In the genomic region with DNA sequence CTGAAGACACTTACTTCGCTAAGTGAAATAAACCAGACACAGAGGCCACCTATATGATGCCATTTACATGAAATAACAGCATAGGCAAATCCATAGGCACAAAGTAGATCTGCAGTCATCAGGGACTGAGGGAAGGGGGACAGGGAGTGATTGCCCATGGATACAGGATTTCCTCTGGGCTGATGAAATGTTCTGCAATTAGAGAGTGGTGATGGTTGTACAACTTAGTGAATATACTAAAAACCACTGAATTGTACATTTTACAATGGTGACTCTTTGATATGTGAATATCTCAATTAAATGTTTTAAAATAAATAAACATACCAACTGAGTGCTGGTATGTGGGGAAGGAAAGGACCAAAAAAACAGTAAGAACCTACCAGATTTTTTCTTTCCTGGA, we compare ENCODE assay signal across 28 cellular contexts.
"Had no signal": no experiment of that assay in that cellular context is flagged by ENCODE, and none has a peak within 500 bp of the region (broad histone marks: within the 10 kb centered on the region; RNA-seq: fewer than 3 reads in every experiment).

No MANE protein-coding gene starts in this region.

- H3K27ac Mint-ChIP-seq: activated B cell treated with CpG ODN at 0.5 μM for 24 hours; activated naive CD4-positive, alpha-beta T cell treated with anti-CD3 and anti-CD28 coated beads, Interleukin-2, amount 50 U/mL, for 24 hours; immature natural killer cell; T-helper 1 cell treated with Interleukin-12 subunit alpha and Interleukin-12 subunit beta and Interleukin-4 antibody, amounts not matched to agents 30 μg/mL and 1 μg/mL, for 36 hours had no signal

- H3K36me3 ChIP-seq: colonic mucosa had no signal

- H3K27me3 Mint-ChIP-seq: activated B cell treated with CpG ODN at 0.5 μM for 24 hours; activated naive CD4-positive, alpha-beta T cell treated with anti-CD3 and anti-CD28 coated beads, Interleukin-2, amount 50 U/mL, for 24 hours; naive B cell had no signal

- DNase-seq: activated B cell treated with CpG ODN at 0.5 μM for 24 hours; activated CD4-positive, alpha-beta T cell treated with anti-CD3 and anti-CD28 coated beads for 4 hours; activated CD4-positive, alpha-beta T cell treated with anti-CD3 and anti-CD28 coated beads, Interleukin-2, amount 50 U/mL, for 48 hours; activated CD8-positive, alpha-beta memory T cell treated with anti-CD3 and anti-CD28 coated beads, Interleukin-2, amount 50 U/mL, for 48 hours; activated gamma-delta T cell; activated T-cell treated with anti-CD3 and anti-CD28 coated beads, Interleukin-2, amount 50 U/mL, for 48 hours; adrenal gland; central memory CD4-positive, alpha-beta T cell; colonic mucosa; glutamatergic neuron; immature natural killer cell; lower lobe of right lung; mesendoderm; naive B cell; occipital lobe; sigmoid colon; stimulated activated CD4-positive, alpha-beta T cell treated with anti-CD3 and anti-CD28 coated beads, Interleukin-2, amount 100 ng/mL, for 48 hours; stimulated activated CD8-positive, alpha-beta memory T cell treated with anti-CD3 and anti-CD28 coated beads, Interleukin-4, amount 100 ng/mL, for 48 hours; stimulated activated naive CD4-positive, alpha-beta T cell; testis; trophoblast cell had no signal

- H3K27ac ChIP-seq: adrenal gland, ascending aorta, colonic mucosa, hepatocyte, lower lobe of right lung, sigmoid colon, testis, vagina had no signal

- H3K27me3 ChIP-seq: adrenal gland, ascending aorta, colonic mucosa, hepatocyte, sigmoid colon, testis, vagina had no signal

- H3K9me3 Mint-ChIP-seq: activated B cell treated with CpG ODN at 0.5 μM for 24 hours; activated naive CD4-positive, alpha-beta T cell treated with anti-CD3 and anti-CD28 coated beads, Interleukin-2, amount 50 U/mL, for 24 hours; immature natural killer cell; naive B cell; neural crest cell; T-helper 1 cell treated with Interleukin-12 subunit alpha and Interleukin-12 subunit beta and Interleukin-4 antibody, amounts not matched to agents 30 μg/mL and 1 μg/mL, for 36 hours had no signal

- ATAC-seq: left lobe of liver, lower lobe of right lung had no signal

- H2AFZ ChIP-seq: hepatocyte had no signal

- H3K4me3 ChIP-seq: adrenal gland, ascending aorta, colonic mucosa, hepatocyte, lower lobe of right lung, sigmoid colon, testis, vagina had no signal

- H3K4me1 Mint-ChIP-seq: activated B cell treated with CpG ODN at 0.5 μM for 24 hours; activated naive CD4-positive, alpha-beta T cell treated with anti-CD3 and anti-CD28 coated beads, Interleukin-2, amount 50 U/mL, for 24 hours; immature natural killer cell; naive B cell; neural crest cell had no signal

- H3K4me2 ChIP-seq: hepatocyte had no signal

- H3K4me1 ChIP-seq: adrenal gland, ascending aorta, colonic mucosa, lower lobe of right lung, sigmoid colon, testis, vagina had no signal

- H3K9me3 ChIP-seq: adrenal gland, ascending aorta, colonic mucosa, lower lobe of right lung, sigmoid colon, testis, vagina had no signal

- H3K4me3 Mint-ChIP-seq: activated B cell treated with CpG ODN at 0.5 μM for 24 hours; activated naive CD4-positive, alpha-beta T cell treated with anti-CD3 and anti-CD28 coated beads, Interleukin-2, amount 50 U/mL, for 24 hours; immature natural killer cell; naive B cell; neural crest cell; T-helper 1 cell treated with Interleukin-12 subunit alpha and Interleukin-12 subunit beta and Interleukin-4 antibody, amounts not matched to agents 30 μg/mL and 1 μg/mL, for 36 hours had no signal
